7 cellular contexts compared by ENCODE assay signal in genomic region chr16:5490499-5490898, GRCh38.
DNase-seq lines count a peak whose midpoint lies in the region; ATAC-seq and TF ChIP-seq lines count a peak whose summit lies in the region.

No MANE protein-coding gene starts in this region.

- H3K36me3 Mint-ChIP-seq in Calu3 (ENCODE audit: insufficient read depth, unreplicated experiment) = no peaks in the 10 kb centered on the region

- H3K4me3 Mint-ChIP-seq in Calu3 (ENCODE audit: low read depth, unreplicated experiment) = no peak overlapping the region

- H3K27me3 ChIP-seq in hepatocyte (no peaks in the 10 kb centered on the region), transverse colon (no peaks in the 10 kb centered on the region)

- no TSS peak for BruUV-seq in Calu3 (replicated peaks; lab: Mats Ljungman, UMichigan)

- H3K36me3 ChIP-seq in hepatocyte (replicated peaks; ENCODE audit: insufficient read depth, low read depth) = no peaks in the 10 kb centered on the region
- H3K36me3 ChIP-seq in transverse colon = no peaks in the 10 kb centered on the region

- in situ Hi-C loops in transverse colon (cut with MboI; ENCODE audit: low pct_ligation_motif_present in 1 of 4, low pct_unique_long_range_greater_than_20kb in 1 of 4, low sequenced_read_pairs in 3 of 4) = loop anchor here in 1 of 4 donors (25.0 kb wide), 1 partner anchor 253 kb away; no protein-coding TSS in a partner anchor

- no peak overlapping the region for H3K27ac Mint-ChIP-seq in Calu3 (ENCODE audit: unreplicated experiment)

- H3K9me2 ChIP-seq in hepatocyte (replicated peaks; ENCODE audit: insufficient read depth) = no peaks in the 10 kb centered on the region

- H3K4me2 ChIP-seq in hepatocyte = no peak overlapping the region

- H3K79me2 ChIP-seq in hepatocyte = no peaks in the 10 kb centered on the region

- H3K4me1 ChIP-seq in hepatocyte (ENCODE audit: insufficient read depth) (no peaks in the 10 kb centered on the region), transverse colon (no peaks in the 10 kb centered on the region)

- peaks cover 33% of the 10 kb centered on the region for H3K27me3 Mint-ChIP-seq in Calu3 (ENCODE audit: unreplicated experiment)

- H3K9me3 ChIP-seq in hepatocyte (ENCODE audit: low read depth) (no peaks in the 10 kb centered on the region), transverse colon (no peaks in the 10 kb centered on the region)

- DNase-seq in Calu3 = peak; percentile 37
- peak; percentile 77 for DNase-seq in SK-N-DZ (ENCODE audit: low spot score)
- peak; percentile 75 for DNase-seq in hepatocyte (ENCODE audit: low spot score)
- DNase-seq in transverse colon = peak; percentile 69
- no peak for DNase-seq in activated effector memory CD4-positive, alpha-beta T cell treated with anti-CD3 and anti-CD28 coated beads, Interleukin-2, amount 50 U/mL, for 16 hours

- H3K4me1 Mint-ChIP-seq in Calu3 (ENCODE audit: low read depth, unreplicated experiment) = no peaks in the 10 kb centered on the region

- TF ChIP-seq CTCF in Calu3 (IDR thresholded peaks at IDR 0.05; ENCODE audit: unreplicated experiment) = peak; percentile 49
- peak; percentile 79 for TF ChIP-seq CTCF in GM12875 (IDR thresholded peaks at IDR 0.05; ENCODE audit: borderline replicate concordance, insufficient read depth, low read depth, low read length)
- peak; percentile 87 for TF ChIP-seq CTCF in hepatocyte (IDR thresholded peaks at IDR 0.05; ENCODE audit: poor library complexity)
- peak; percentile 63 to 90 (median 84) for TF ChIP-seq CTCF in transverse colon (IDR thresholded peaks at IDR 0.05)

- no peak overlapping the region for H2AFZ ChIP-seq in hepatocyte

- no peak overlapping the region for H3K4me3 ChIP-seq in GM12875 (ENCODE audit: low read depth, low read length)
- no peak overlapping the region for H3K4me3 ChIP-seq in hepatocyte
- no peak overlapping the region for H3K4me3 ChIP-seq in transverse colon

- H3K27ac ChIP-seq in hepatocyte (no peak overlapping the region), transverse colon (no peak overlapping the region)

- CTCF ChIA-PET in Calu3 (lab: Charles Lee) = no interaction called here

- H4K20me1 ChIP-seq in hepatocyte (ENCODE audit: insufficient read depth, poor library complexity, severe bottlenecking) = no peaks in the 10 kb centered on the region

- intact Hi-C loops in Calu3 (cut with micrococcal nuclease; ENCODE audit: unreplicated experiment) (no loop called here), transverse colon (cut with DNase I; ENCODE audit: low total_unique reads) (no loop called here)

- no peak for TF ChIP-seq POLR2A in transverse colon (IDR thresholded peaks at IDR 0.05)

- H3K9me3 Mint-ChIP-seq in Calu3 (ENCODE audit: low read depth, unreplicated experiment) = no peaks in the 10 kb centered on the region

- TF ChIP-seq EP300 in transverse colon (IDR thresholded peaks at IDR 0.05; ENCODE audit: low read depth) = no peak

- no peak for ATAC-seq in HG02870 (IDR thresholded peaks at IDR 0.05; ENCODE audit: unreplicated experiment)

- 19% methylated on average over 18 of the region's 18 CpGs for WGBS in hepatocyte (ENCODE audit: low lambda C conversion rate, missing lambda C conversion rate)
- 11 to 17% methylated on average over 3 to 18 of the region's 18 CpGs for WGBS in transverse colon (ENCODE audit: low coverage in 1 of 2), 2 donors
